ENCODE assay signal across 8 cellular contexts in genomic region chr10:102132563-102133372, GRCh38. TPM values are rescaled to one million over a fixed set of nuclear protein-coding genes. Genes with fewer than 3 reads are reported as not detected.
DNase-seq lines count a peak whose midpoint lies in the region; ATAC-seq, FAIRE-seq and TF ChIP-seq lines count a peak whose summit lies in the region.

TSS of gene PPRC1 (plus strand) at chr10:102133040. CDS start at chr10:102133069, 29 bp downstream.

- intact Hi-C loops in transverse colon (cut with DNase I; ENCODE audit: low total_unique reads), result no loop called here

- peak within 1 kb of the TSS; percentile 90 for H3K4me3 ChIP-seq in adipocyte (ENCODE audit: low read length)
- peak within 1 kb of the TSS; percentile 47 for H3K4me3 ChIP-seq in cardiac muscle cell
- H3K4me3 ChIP-seq in trophoblast cell (ENCODE audit: low read depth, low read length), result peak within 1 kb of the TSS; percentile 96
- H3K4me3 ChIP-seq in transverse colon, result peak within 1 kb of the TSS; percentile 84 to 99 (median 90)

- H4K91ac ChIP-seq in trophoblast cell (ENCODE audit: low read depth, low read length), result peak within 1 kb of the TSS; percentile 90

- TF ChIP-seq POLR2A in GM12891 (IDR thresholded peaks at IDR 0.05; ENCODE audit: low read depth, low read length) (peak; percentile 76), transverse colon (IDR thresholded peaks at IDR 0.05) (peak; percentile 77)

- peaks cover 5% of the 10 kb centered on the region for H3K36me3 ChIP-seq in adipocyte (ENCODE audit: control insufficient read depth, insufficient read depth, low read length, severe bottlenecking)
- H3K36me3 ChIP-seq in cardiac muscle cell, result peaks cover under 1% of the 10 kb centered on the region
- peaks cover 2 to 3% of the 10 kb centered on the region in 2 experiments for H3K36me3 ChIP-seq in trophoblast cell (ENCODE audit: control insufficient read depth in 1 of 2, insufficient read depth in 2 of 2, low read length in 2 of 2)
- H3K36me3 ChIP-seq in transverse colon, result peaks cover 0 to 1% (median 0%) of the 10 kb centered on the region in 4 donors

- H3K9me3 ChIP-seq in adipocyte (ENCODE audit: control insufficient read depth, low read length) (no peaks in the 10 kb centered on the region), cardiac muscle cell (ENCODE audit: low read depth) (no peaks in the 10 kb centered on the region), trophoblast cell (ENCODE audit: insufficient read depth, low read depth, low read length) (no peaks in the 10 kb centered on the region), transverse colon (no peaks in the 10 kb centered on the region)

- TF ChIP-seq CTCF in cardiac muscle cell (IDR thresholded peaks at IDR 0.05; ENCODE audit: low read depth, low read length), result peak; percentile 91
- TF ChIP-seq CTCF in transverse colon (IDR thresholded peaks at IDR 0.05), result peak; percentile 91 to 99 (median 96)

- H3K79me1 ChIP-seq in trophoblast cell (ENCODE audit: low read length), result peaks cover 14% of the 10 kb centered on the region

- peak within 1 kb of the TSS; percentile 95 for H3K4ac ChIP-seq in trophoblast cell (ENCODE audit: low read depth, low read length)

- H2AFZ ChIP-seq in trophoblast cell (ENCODE audit: insufficient read depth, low read length, poor library complexity), result peak within 1 kb of the TSS; percentile 81

- in situ Hi-C loops in transverse colon (cut with MboI; ENCODE audit: low pct_ligation_motif_present in 1 of 4, low pct_unique_long_range_greater_than_20kb in 1 of 4, low sequenced_read_pairs in 3 of 4), result no loop called here

- peak within 1 kb of the TSS; percentile 83 for H4K12ac ChIP-seq in trophoblast cell (ENCODE audit: low read depth, low read length)

- H3K9ac ChIP-seq in adipocyte (ENCODE audit: low read length) (peak within 1 kb of the TSS; percentile 98), trophoblast cell (ENCODE audit: low read length) (peak within 1 kb of the TSS; percentile 93)

- peak within 1 kb of the TSS; percentile 87 for H2BK120ac ChIP-seq in trophoblast cell (ENCODE audit: insufficient read depth, low read length, poor library complexity)

- peak within 1 kb of the TSS; percentile 82 for H2AK5ac ChIP-seq in trophoblast cell (ENCODE audit: low read length)

- WGBS in trophoblast cell (ENCODE audit: extremely low coverage, insufficient coverage, insufficient read length), result no CpG with 5 or more reads among the region's 64 CpGs
- 0 to 1% methylated on average over 1 to 60 of the region's 64 CpGs for WGBS in transverse colon (ENCODE audit: low coverage in 1 of 2), 2 donors

- peak within 1 kb of the TSS; percentile 83 for H4K8ac ChIP-seq in trophoblast cell (ENCODE audit: low read depth, low read length)

- DNase-seq in GM12891 (ENCODE audit: insufficient read length, low spot score) (peak; percentile 97), NCI-H1436 (lab: John Stamatoyannopoulos, UW) (peak; percentile 95), T follicular helper cell (ENCODE audit: low read depth) (peak; percentile 97), adipocyte (ENCODE audit: low read depth) (peak; percentile 99), cardiac muscle cell (ENCODE audit: low read depth in 1 of 2, low spot score in 1 of 2) (peak; percentile 99 to 100), trophoblast cell (peak; percentile 98 to 99), transverse colon (peak; percentile 98)

- peak within 1 kb of the TSS; percentile 95 for H3K14ac ChIP-seq in trophoblast cell (ENCODE audit: low read length)

- H3K27me3 ChIP-seq in adipocyte (replicated peaks; ENCODE audit: control insufficient read depth, insufficient read depth, low read length) (no peaks in the 10 kb centered on the region), cardiac muscle cell (no peaks in the 10 kb centered on the region), trophoblast cell (ENCODE audit: insufficient read depth, low read length) (no peaks in the 10 kb centered on the region), transverse colon (no peaks in the 10 kb centered on the region)

- peak within 1 kb of the TSS; percentile 81 for H3K4me2 ChIP-seq in trophoblast cell (ENCODE audit: low read length)

- peak; percentile 93 for ATAC-seq in HG02840 (IDR thresholded peaks at IDR 0.05; ENCODE audit: low FRiP score, unreplicated experiment)

- peak; percentile 96 for FAIRE-seq in GM12891 (lab: Jason Lieb, UNC)

- peak within 1 kb of the TSS; percentile 76 for H3K18ac ChIP-seq in trophoblast cell (ENCODE audit: low read length)

- peak within 1 kb of the TSS; percentile 25 for H3K23ac ChIP-seq in trophoblast cell (ENCODE audit: low read length)

- no peak for TF ChIP-seq EP300 in transverse colon (IDR thresholded peaks at IDR 0.05; ENCODE audit: low read depth)

- H2BK12ac ChIP-seq in trophoblast cell (ENCODE audit: low read length), result no peak within 1 kb of the TSS

- H3K27ac ChIP-seq in cardiac muscle cell, result peak within 1 kb of the TSS; percentile 79
- H3K27ac ChIP-seq in trophoblast cell (ENCODE audit: low read depth, low read length), result peak within 1 kb of the TSS; percentile 75
- peak within 1 kb of the TSS; percentile 94 to 96 (median 94) for H3K27ac ChIP-seq in transverse colon

- H3K4me1 ChIP-seq in adipocyte (ENCODE audit: control insufficient read depth, insufficient read depth, low read length) (peaks cover 19% of the 10 kb centered on the region), cardiac muscle cell (ENCODE audit: low read depth) (peaks cover 32% of the 10 kb centered on the region), trophoblast cell (ENCODE audit: control insufficient read depth in 1 of 2, insufficient read depth in 2 of 2, low read length in 2 of 2) (peaks cover 7 to 11% of the 10 kb centered on the region in 2 experiments), transverse colon (peaks cover 7 to 40% (median 34%) of the 10 kb centered on the region in 4 donors)

- peak within 1 kb of the TSS; percentile 66 for H2BK5ac ChIP-seq in trophoblast cell (ENCODE audit: low read depth, low read length, poor library complexity)

- peaks cover 28% of the 10 kb centered on the region for H3K79me2 ChIP-seq in trophoblast cell (ENCODE audit: control insufficient read depth, insufficient read depth, low read length, poor library complexity)

TF ChIP-seq in GM12891, 5 proteins besides CTCF, POLR2A, EP300 and RAD21:
- TF ChIP-seq POU2F2 (IDR thresholded peaks at IDR 0.05; ENCODE audit: low read depth, low read length) (no peak), POLR2AphosphoS5 (IDR thresholded peaks at IDR 0.05; ENCODE audit: low read depth, low read length) (peak; percentile 75; the same call in 1 of the 2 replicates), TAF1 (IDR thresholded peaks at IDR 0.05; ENCODE audit: low read depth, low read length) (peak; percentile 92)
TF ChIP-seq in GM12891: peak in this region for 2.

RNA-seq across cellular contexts. Expression of gene PPRC1, which starts in this region (rescaled TPM):
- polyA plus RNA-seq in GM12891 (2012; ENCODE audit: low read depth, missing spikeins), result 22.3 TPM
- total RNA-seq in cardiac muscle cell (21.5 and 22.9 TPM in 2 replicates), transverse colon (10 to 100 TPM in 3 of 4 donors, 1 to 10 TPM in 1; 7.5 to 62.7 (median 13.7) TPM)
- 22.6 and 31.6 TPM in 2 replicates for polyA plus RNA-seq in cardiac muscle cell
- polyA plus RNA-seq in trophoblast cell (2013), result 41.1 and 41.5 TPM in 2 replicates

Comparison
In these comparisons a context has a peak if more than half of its experiments do, and no peak if none do; other contexts are left out.
1. Peak in every context shown above with its lines: DNase-seq, ATAC-seq, H3K4me3 ChIP-seq and H3K27ac ChIP-seq.